ENCODE assay signal across 8 cellular contexts in the genomic region with DNA sequence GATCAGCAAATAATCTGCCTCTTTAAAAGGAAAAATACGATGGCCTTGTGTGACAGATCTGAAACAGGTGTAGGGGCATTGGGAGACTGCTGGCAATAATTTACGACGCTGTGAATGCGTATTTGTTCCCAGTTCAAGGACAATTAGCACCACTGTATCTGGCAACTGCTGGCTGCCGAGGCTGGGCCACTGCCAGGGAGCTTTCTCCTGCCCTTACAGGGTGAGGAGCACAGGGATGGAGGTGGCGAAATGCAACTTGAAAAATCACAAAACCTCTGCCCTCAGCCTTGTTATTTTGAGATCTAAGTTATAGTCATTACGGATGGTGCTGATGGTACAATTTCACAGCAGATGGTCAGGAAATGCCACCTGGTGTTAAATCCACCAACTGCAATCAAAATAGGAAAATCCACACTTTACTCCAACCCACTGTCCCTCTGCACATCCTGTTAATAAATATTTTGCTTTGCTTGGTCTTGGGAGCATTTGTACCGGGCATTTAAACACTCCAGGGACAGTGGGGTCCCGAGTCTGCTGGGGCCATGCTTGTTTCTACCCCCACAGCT. TPM values are rescaled to one million over a fixed set of nuclear protein-coding genes. Genes with fewer than 3 reads are reported as not detected.
DNase-seq lines count a peak whose midpoint lies in the region; ATAC-seq, FAIRE-seq and TF ChIP-seq lines count a peak whose summit lies in the region.

No MANE protein-coding gene starts in this region.

- BruUV-seq in endothelial cell of umbilical vein (replicated peaks; lab: Mats Ljungman, UMichigan): no TSS peak

- H3K79me2 ChIP-seq in endothelial cell of umbilical vein (ENCODE audit: control insufficient read depth, insufficient read depth, low read length) (no peaks in the 10 kb centered on the region), osteoblast (ENCODE audit: insufficient read depth, low read length) (no peaks in the 10 kb centered on the region)

- H3K9me1 ChIP-seq in endothelial cell of umbilical vein (replicated peaks; ENCODE audit: control insufficient read depth, extremely low read depth, insufficient read depth, low read length): no peaks in the 10 kb centered on the region

- H3K4me3 ChIP-seq in endothelial cell of umbilical vein (replicated peaks in 1 of 3; ENCODE audit: insufficient read depth in 1 of 3, low read depth in 1 of 3, low read length in 3 of 3): no peak overlapping the region
- H3K4me3 ChIP-seq in osteoblast (ENCODE audit: insufficient read depth, low read length): no peak overlapping the region

- no peak overlapping the region for H3K4me2 ChIP-seq in endothelial cell of umbilical vein (ENCODE audit: insufficient read depth, low read length)
- no peak overlapping the region for H3K4me2 ChIP-seq in osteoblast (ENCODE audit: insufficient read depth, low read length)

- intact Hi-C loops in endothelial cell of umbilical vein (cut with micrococcal nuclease): no loop called here

- FAIRE-seq in endothelial cell of umbilical vein (lab: Jason Lieb, UNC): peak; percentile 33

- CTCF ChIA-PET in endothelial cell of umbilical vein (lab: Charles Lee): interaction anchor here (1.5 kb wide), 1 partner anchor 11 kb away, joined by 3 read pairs; no protein-coding TSS in a partner anchor

- H3K9ac ChIP-seq in endothelial cell of umbilical vein (replicated peaks; ENCODE audit: extremely low read depth, insufficient read depth, low read length): no peak overlapping the region

- peak; percentile 77 for DNase-seq in NCI-H69 (lab: John Stamatoyannopoulos, UW)
- no peak for DNase-seq in endothelial cell of umbilical vein (ENCODE audit: low read depth, low spot score)
- no peak for DNase-seq in osteoblast (ENCODE audit: insufficient read length, low spot score, missing footprints)
- DNase-seq in EL: no peak

- H3K36me3 ChIP-seq in endothelial cell of umbilical vein (ENCODE audit: control insufficient read depth in 2 of 2, extremely low read depth in 1 of 2, insufficient read depth in 2 of 2, low read length in 2 of 2) (no peaks in the 10 kb centered on the region), osteoblast (ENCODE audit: insufficient read depth, low read length) (no peaks in the 10 kb centered on the region)

- ATAC-seq in HG03378 (IDR thresholded peaks at IDR 0.05; ENCODE audit: unreplicated experiment): no peak
- ATAC-seq in GM21717 (IDR thresholded peaks at IDR 0.05; ENCODE audit: unreplicated experiment): no peak
- no peak for ATAC-seq in GM21381 (IDR thresholded peaks at IDR 0.05; ENCODE audit: unreplicated experiment)

- H2AFZ ChIP-seq in endothelial cell of umbilical vein (ENCODE audit: low read depth, low read length): no peak overlapping the region
- H2AFZ ChIP-seq in osteoblast (ENCODE audit: low read length): no peak overlapping the region

- H3K27me3 ChIP-seq in endothelial cell of umbilical vein (ENCODE audit: control insufficient read depth in 2 of 2, insufficient read depth in 2 of 2, low read length in 2 of 2) (no peaks in the 10 kb centered on the region), osteoblast (ENCODE audit: insufficient read depth, low read length) (no peaks in the 10 kb centered on the region)

- peak; percentile 12 for TF ChIP-seq CTCF in GM12873 (IDR thresholded peaks at IDR 0.05; ENCODE audit: insufficient read depth, low read depth, low read length, missing control alignments)
- peak; percentile 12 to 16 for TF ChIP-seq CTCF in endothelial cell of umbilical vein (IDR thresholded peaks at IDR 0.05; ENCODE audit: extremely low read depth in 1 of 2, insufficient read depth in 1 of 2, low read depth in 1 of 2, low read length in 2 of 2)
- peak; percentile 56 for TF ChIP-seq CTCF in osteoblast (IDR thresholded peaks at IDR 0.05; ENCODE audit: extremely low read depth, low read depth, low read length)

- dilution Hi-C loops in endothelial cell of umbilical vein (cut with MboI; ENCODE audit: extremely low pct_ligation_motif_present, low sequenced_read_pairs): no loop called here

- H3K4me1 ChIP-seq in endothelial cell of umbilical vein (ENCODE audit: control insufficient read depth, extremely low read depth, insufficient read depth, low read length) (no peaks in the 10 kb centered on the region), osteoblast (ENCODE audit: insufficient read depth, low read length) (peaks cover 5% of the 10 kb centered on the region)

- H4K20me1 ChIP-seq in endothelial cell of umbilical vein (replicated peaks; ENCODE audit: control insufficient read depth, extremely low read depth, insufficient read depth, low read length) (no peaks in the 10 kb centered on the region), osteoblast (ENCODE audit: insufficient read depth, low read length) (no peaks in the 10 kb centered on the region)

- POLR2A ChIA-PET in endothelial cell of umbilical vein (lab: Charles Lee): no interaction called here

- no peak for TF ChIP-seq POLR2A in endothelial cell of umbilical vein (IDR thresholded peaks at IDR 0.05; ENCODE audit: low read depth, low read length)

- H3K27ac ChIP-seq in endothelial cell of umbilical vein (ENCODE audit: insufficient read depth, low read depth, low read length) (no peak overlapping the region), osteoblast (ENCODE audit: low read depth, low read length) (no peak overlapping the region)

- H3K9me3 ChIP-seq in endothelial cell of umbilical vein (replicated peaks; ENCODE audit: control insufficient read depth, insufficient read depth, low read length): no peaks in the 10 kb centered on the region
- no peaks in the 10 kb centered on the region for H3K9me3 ChIP-seq in osteoblast (ENCODE audit: low read depth, low read length)

TF ChIP-seq in endothelial cell of umbilical vein, 7 proteins besides CTCF, POLR2A, EP300 and RAD21:
- TF ChIP-seq FOS (IDR thresholded peaks at IDR 0.05; ENCODE audit: borderline replicate concordance, insufficient read depth, low read length) (no peak), GATA2 (IDR thresholded peaks at IDR 0.05; ENCODE audit: insufficient read depth, insufficient read length, low read depth, low read length) (no peak), JUN (IDR thresholded peaks at IDR 0.05; ENCODE audit: borderline replicate concordance, insufficient read depth, insufficient read length, low read depth) (no peak), EZH2 (IDR thresholded peaks at IDR 0.05; ENCODE audit: borderline replicate concordance, low read depth, low read length, severe bottlenecking) (no peak), POLR2AphosphoS5 (IDR thresholded peaks at IDR 0.05; ENCODE audit: insufficient read depth, low read depth, low read length) (no peak), MYC (IDR thresholded peaks at IDR 0.05; ENCODE audit: low read depth, low read length) (no peak)
- TF ChIP-seq, protein P1, sequence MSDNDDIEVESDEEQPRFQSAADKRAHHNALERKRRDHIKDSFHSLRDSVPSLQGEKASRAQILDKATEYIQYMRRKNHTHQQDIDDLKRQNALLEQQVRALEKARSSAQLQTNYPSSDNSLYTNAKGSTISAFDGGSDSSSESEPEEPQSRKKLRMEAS (IDR thresholded peaks at IDR 0.05; ENCODE audit: insufficient read depth, insufficient read length): no peak

RNA-seq across cellular contexts. Expression of a gene that starts 6.4 kb away (rescaled TPM):
- total RNA-seq in endothelial cell of umbilical vein: 0.32 and 0.62 TPM in 2 replicates
- polyA plus RNA-seq in endothelial cell of umbilical vein: 0.29 and 0.41 TPM in 2 replicates
- 0.23 and 0.27 TPM in 2 replicates for polyA plus RNA-seq in endothelial cell of umbilical vein (2011; cell fraction: cytosol; rRNA removed)
- 1.9 and 2.3 TPM in 2 replicates for polyA plus RNA-seq in endothelial cell of umbilical vein (2011; cell fraction: nucleus; rRNA removed)
- 0.42 and 0.44 TPM in 2 replicates for polyA plus RNA-seq in endothelial cell of umbilical vein (2012)
- polyA minus RNA-seq in endothelial cell of umbilical vein: 0.51 and 0.78 TPM in 2 replicates
- polyA minus RNA-seq in endothelial cell of umbilical vein (2011; cell fraction: cytosol; rRNA and poly(A)+ RNA removed): not detected
- polyA minus RNA-seq in endothelial cell of umbilical vein (2011; cell fraction: nucleus; rRNA and poly(A)+ RNA removed): 0.87 and 0.91 TPM in 2 replicates
- total RNA-seq in osteoblast: 0.36 and 0.88 TPM in 2 replicates

RNA-seq across cellular contexts. Expression of a gene that starts 20.9 kb away (rescaled TPM):
- 47.7 and 50.1 TPM in 2 replicates for total RNA-seq in endothelial cell of umbilical vein
- polyA plus RNA-seq in endothelial cell of umbilical vein: 54.5 and 68.9 TPM in 2 replicates
- 56.2 and 64.2 TPM in 2 replicates for polyA plus RNA-seq in endothelial cell of umbilical vein (2011; cell fraction: cytosol; rRNA removed)
- 59.4 and 59.7 TPM in 2 replicates for polyA plus RNA-seq in endothelial cell of umbilical vein (2011; cell fraction: nucleus; rRNA removed)
- 44.9 and 45.1 TPM in 2 replicates for polyA plus RNA-seq in endothelial cell of umbilical vein (2012)
- polyA minus RNA-seq in endothelial cell of umbilical vein: 55.8 and 60.5 TPM in 2 replicates
- 27.8 TPM for polyA minus RNA-seq in endothelial cell of umbilical vein (2011; cell fraction: cytosol; rRNA and poly(A)+ RNA removed)
- 26.4 and 31.4 TPM in 2 replicates for polyA minus RNA-seq in endothelial cell of umbilical vein (2011; cell fraction: nucleus; rRNA and poly(A)+ RNA removed)
- total RNA-seq in osteoblast: 25.3 and 26.5 TPM in 2 replicates
